Comparison of ENCODE assay signal across 8 cellular contexts in the genomic region with DNA sequence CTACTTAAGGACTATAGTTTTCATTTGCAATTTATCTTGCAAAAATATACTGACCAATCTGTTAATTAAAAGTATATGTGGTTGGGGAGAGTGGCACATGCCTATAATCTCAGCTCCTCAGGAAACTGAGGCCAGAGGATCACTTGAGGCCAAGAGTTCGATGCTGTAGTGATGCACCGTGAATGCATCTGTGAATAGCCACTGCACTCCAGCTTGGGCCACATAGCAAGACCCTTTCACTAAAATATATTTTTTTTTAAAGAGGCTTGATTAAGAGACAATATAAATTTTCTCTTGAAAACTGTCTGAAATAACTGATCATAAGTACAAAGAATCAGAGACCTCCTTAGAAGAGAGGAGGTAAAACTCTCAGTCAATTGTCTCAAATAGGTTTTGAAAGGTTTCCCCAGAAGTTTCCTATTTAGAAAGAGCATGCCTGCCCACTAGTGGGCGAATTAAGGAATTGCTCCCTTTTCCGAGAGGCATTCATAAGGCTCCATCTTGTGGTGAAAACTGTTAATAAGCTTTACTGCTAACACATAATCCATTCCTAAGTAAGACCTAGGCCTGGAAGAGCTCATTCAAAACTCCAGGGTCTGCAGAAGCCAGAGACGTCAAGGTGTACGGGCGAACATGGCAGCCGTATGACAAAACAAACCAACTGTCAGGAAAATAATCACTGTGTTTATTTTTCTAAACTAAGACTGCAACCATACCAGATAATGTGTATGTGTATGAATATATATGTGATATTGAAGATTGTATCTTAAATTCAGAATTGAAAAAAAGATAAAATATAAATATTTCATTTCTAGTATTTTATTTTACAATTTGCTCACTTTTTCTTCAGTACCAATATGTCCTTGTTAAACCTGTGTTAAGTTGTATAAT. TPM values are rescaled to one million over a fixed set of nuclear protein-coding genes. Genes with fewer than 3 reads are reported as not detected.
DNase-seq lines count a peak whose midpoint lies in the region; ATAC-seq and TF ChIP-seq lines count a peak whose summit lies in the region.

No MANE protein-coding gene starts in this region.

- H3K9ac ChIP-seq in Loucy (ENCODE audit: low read depth, low read length, poor library complexity, severe bottlenecking): no peak overlapping the region

- H3K4me2 ChIP-seq in Loucy (ENCODE audit: low read depth, low read length, poor library complexity, severe bottlenecking): no peak overlapping the region

- H3K36me3 ChIP-seq in HAP-1 (replicated peaks) (no peaks in the 10 kb centered on the region), Loucy (ENCODE audit: insufficient read depth, low read length) (no peaks in the 10 kb centered on the region), uterus (no peaks in the 10 kb centered on the region)

- H3K9me2 ChIP-seq in Loucy (replicated peaks; ENCODE audit: low read depth, low read length): no peaks in the 10 kb centered on the region

- H3F3A ChIP-seq in Loucy (ENCODE audit: low read depth): no peaks in the 10 kb centered on the region

- TF ChIP-seq POLR2A in uterus (IDR thresholded peaks at IDR 0.05): no peak

- H4K20me1 ChIP-seq in Loucy (ENCODE audit: insufficient read depth, low read length, poor library complexity, severe bottlenecking): no peaks in the 10 kb centered on the region

- no peaks in the 10 kb centered on the region for H3K79me2 ChIP-seq in Loucy (ENCODE audit: insufficient read depth, low read length)

- H2AFZ ChIP-seq in Loucy (ENCODE audit: low read length): no peak overlapping the region

- H3K27ac ChIP-seq in foreskin keratinocyte: no peak overlapping the region
- H3K27ac ChIP-seq in uterus: no peak overlapping the region

- peak; percentile 100 for TF ChIP-seq CTCF in GM10248 (IDR thresholded peaks at IDR 0.05; ENCODE audit: control extremely low read depth, extremely low read depth, low read depth, missing control alignments)
- TF ChIP-seq CTCF in Loucy (conservative IDR thresholded peaks at IDR 0.05; ENCODE audit: low read length): peak; percentile 100
- peak; percentile 100 for TF ChIP-seq CTCF in foreskin keratinocyte (conservative IDR thresholded peaks at IDR 0.05)
- TF ChIP-seq CTCF in osteocyte (IDR thresholded peaks at IDR 0.05): peak; percentile 100
- peak; percentile 96 to 100 (median 98) for TF ChIP-seq CTCF in uterus (IDR thresholded peaks at IDR 0.05)

- DNase-seq in GM10248 (ENCODE audit: extremely low spot score) (peak; percentile 74), HAP-1 (ENCODE audit: low spot score in 2 of 2) (peak; percentile 72 to 85), RKO (ENCODE audit: low spot score) (peak; percentile 92), foreskin keratinocyte (peak; percentile 29 to 60), osteocyte (ENCODE audit: extremely low spot score, unreplicated experiment) (no peak), uterus (peak; percentile 39 to 50)
- peak; percentile 48 for DNase-seq in activated T-helper 2 cell treated with anti-CD3 and anti-CD28 coated beads, Interferon-gamma antibody, Interleukin-2, Interleukin-4, amounts not matched to agents 10 μg/mL and 5 μg/mL and 100 μg/mL, durations not matched to agents 14 hours and 24 hours and 36 hours (ENCODE audit: low spot score)

- intact Hi-C loops in activated T-helper 2 cell treated with anti-CD3 and anti-CD28 coated beads, Interferon-gamma antibody, Interleukin-2, Interleukin-4, amounts not matched to agents 10 μg/mL and 5 μg/mL and 100 μg/mL, durations not matched to agents 14 hours and 24 hours and 36 hours (cut with micrococcal nuclease): loop anchor here (1.0 to 10.0 kb wide), 2 partner anchors 207 to 800 kb away; no protein-coding TSS in a partner anchor
- intact Hi-C loops in uterus (cut with DNase I; ENCODE audit: low total_unique reads): loop anchor here (10.0 kb wide), 1 partner anchor 210 kb away; no protein-coding TSS in a partner anchor

- POLR2A ChIA-PET in GM10248 (lab: Yijun Ruan, JAX): no interaction called here

- H3K9me3 ChIP-seq in HAP-1 (no peaks in the 10 kb centered on the region), Loucy (ENCODE audit: insufficient read depth, low read depth, low read length) (peaks cover 7% of the 10 kb centered on the region; the same call in 1 of the 2 replicates), uterus (no peaks in the 10 kb centered on the region)

- H3K4me1 ChIP-seq in HAP-1: no peaks in the 10 kb centered on the region; the same call in 1 of the 2 replicates
- H3K4me1 ChIP-seq in Loucy (ENCODE audit: insufficient read depth, low read length, poor library complexity, severe bottlenecking): peaks cover 5% of the 10 kb centered on the region
- H3K4me1 ChIP-seq in foreskin keratinocyte: no peaks in the 10 kb centered on the region
- H3K4me1 ChIP-seq in uterus: no peaks in the 10 kb centered on the region

- H3K27me3 Mint-ChIP-seq in activated T-helper 2 cell treated with anti-CD3 and anti-CD28 coated beads, Interferon-gamma antibody, Interleukin-2, Interleukin-4, amounts not matched to agents 10 μg/mL and 5 μg/mL and 100 μg/mL, durations not matched to agents 14 hours and 24 hours and 36 hours (ENCODE audit: low read depth): peaks cover 8% of the 10 kb centered on the region
- H3K27me3 Mint-ChIP-seq in osteocyte (ENCODE audit: unreplicated experiment): peaks cover 6% of the 10 kb centered on the region

- no peak overlapping the region for H3K4me3 Mint-ChIP-seq in activated T-helper 2 cell treated with anti-CD3 and anti-CD28 coated beads, Interferon-gamma antibody, Interleukin-2, Interleukin-4, amounts not matched to agents 10 μg/mL and 5 μg/mL and 100 μg/mL, durations not matched to agents 14 hours and 24 hours and 36 hours (ENCODE audit: low read depth)
- no peak overlapping the region for H3K4me3 Mint-ChIP-seq in osteocyte (ENCODE audit: unreplicated experiment)

- no peak overlapping the region for H3K27ac Mint-ChIP-seq in activated T-helper 2 cell treated with anti-CD3 and anti-CD28 coated beads, Interferon-gamma antibody, Interleukin-2, Interleukin-4, amounts not matched to agents 10 μg/mL and 5 μg/mL and 100 μg/mL, durations not matched to agents 14 hours and 24 hours and 36 hours
- H3K27ac Mint-ChIP-seq in osteocyte (ENCODE audit: unreplicated experiment): no peak overlapping the region

- no peaks in the 10 kb centered on the region for H3K9me3 Mint-ChIP-seq in activated T-helper 2 cell treated with anti-CD3 and anti-CD28 coated beads, Interferon-gamma antibody, Interleukin-2, Interleukin-4, amounts not matched to agents 10 μg/mL and 5 μg/mL and 100 μg/mL, durations not matched to agents 14 hours and 24 hours and 36 hours
- H3K9me3 Mint-ChIP-seq in osteocyte (ENCODE audit: unreplicated experiment): no peaks in the 10 kb centered on the region

- CTCF ChIA-PET in GM10248 (lab: Yijun Ruan, JAX): interaction anchor here (0.6 to 11.5 kb wide), 90 partner anchors 9 to 913 kb away, joined by 3 to 495 read pairs (median 4); a partner anchor contains a TSS

- no peak overlapping the region for H3K4me3 ChIP-seq in HAP-1
- no peak overlapping the region for H3K4me3 ChIP-seq in Loucy (ENCODE audit: low read length, poor library complexity, severe bottlenecking)
- no peak overlapping the region for H3K4me3 ChIP-seq in uterus

- 0 out of 2 replicates have a peak, but pooled peaks cover 2% of the 10 kb centered on the region for H3K27me3 ChIP-seq in HAP-1 (ENCODE audit: low read depth)
- no peaks in the 10 kb centered on the region for H3K27me3 ChIP-seq in Loucy (ENCODE audit: insufficient read depth, low read length, poor library complexity, severe bottlenecking)
- peaks cover 8% of the 10 kb centered on the region for H3K27me3 ChIP-seq in foreskin keratinocyte
- no peaks in the 10 kb centered on the region for H3K27me3 ChIP-seq in uterus

- in situ Hi-C loops in HAP-1 (cut with MboI; ENCODE audit: low sequenced_read_pairs): loop anchor here (5.0 to 25.0 kb wide), 3 partner anchors 203 to 603 kb away; a partner anchor contains a TSS

- no peaks in the 10 kb centered on the region for H3K36me3 Mint-ChIP-seq in activated T-helper 2 cell treated with anti-CD3 and anti-CD28 coated beads, Interferon-gamma antibody, Interleukin-2, Interleukin-4, amounts not matched to agents 10 μg/mL and 5 μg/mL and 100 μg/mL, durations not matched to agents 14 hours and 24 hours and 36 hours (ENCODE audit: low read depth)
- peaks cover 2% of the 10 kb centered on the region for H3K36me3 Mint-ChIP-seq in osteocyte (ENCODE audit: unreplicated experiment)

- no peaks in the 10 kb centered on the region for H3K4me1 Mint-ChIP-seq in activated T-helper 2 cell treated with anti-CD3 and anti-CD28 coated beads, Interferon-gamma antibody, Interleukin-2, Interleukin-4, amounts not matched to agents 10 μg/mL and 5 μg/mL and 100 μg/mL, durations not matched to agents 14 hours and 24 hours and 36 hours (ENCODE audit: low read depth)
- peaks cover 22% of the 10 kb centered on the region for H3K4me1 Mint-ChIP-seq in osteocyte (ENCODE audit: unreplicated experiment)

- ATAC-seq in foreskin keratinocyte: peak; percentile 83

RNA-seq across cellular contexts. Expression of a gene that starts 6.8 kb away (rescaled TPM):
- total RNA-seq in activated T-helper 2 cell treated with anti-CD3 and anti-CD28 coated beads, Interferon-gamma antibody, Interleukin-2, Interleukin-4, amounts not matched to agents 10 μg/mL and 5 μg/mL and 100 μg/mL, durations not matched to agents 14 hours and 24 hours and 36 hours: not detected in 2 replicates
- not detected in 2 replicates for total RNA-seq in foreskin keratinocyte
- polyA plus RNA-seq in foreskin keratinocyte: not detected in 2 replicates
- not detected in 2 replicates for total RNA-seq in osteocyte
- total RNA-seq in uterus: not detected

RNA-seq across cellular contexts. Expression of a gene that starts 31.8 kb away (rescaled TPM):
- not detected in 2 replicates for total RNA-seq in activated T-helper 2 cell treated with anti-CD3 and anti-CD28 coated beads, Interferon-gamma antibody, Interleukin-2, Interleukin-4, amounts not matched to agents 10 μg/mL and 5 μg/mL and 100 μg/mL, durations not matched to agents 14 hours and 24 hours and 36 hours
- total RNA-seq in foreskin keratinocyte (not detected in 2 replicates), osteocyte (not detected in 2 replicates), uterus (not detected)
- not detected in 2 replicates for polyA plus RNA-seq in foreskin keratinocyte

RNA-seq across cellular contexts. Expression of a gene that starts 48.2 kb away (rescaled TPM):
- 166 and 168 TPM in 2 replicates for total RNA-seq in activated T-helper 2 cell treated with anti-CD3 and anti-CD28 coated beads, Interferon-gamma antibody, Interleukin-2, Interleukin-4, amounts not matched to agents 10 μg/mL and 5 μg/mL and 100 μg/mL, durations not matched to agents 14 hours and 24 hours and 36 hours
- total RNA-seq in foreskin keratinocyte: 106 and 107 TPM in 2 replicates
- 141 and 152 TPM in 2 replicates for polyA plus RNA-seq in foreskin keratinocyte
- total RNA-seq in osteocyte: 141 and 147 TPM in 2 replicates
- 100 to 1,000 TPM in 1 of 4 donors, 10 to 100 TPM in 3; 58.2 to 173 (median 86.9) TPM for total RNA-seq in uterus
